ENCODE assay signal across 8 cellular contexts in the genomic region with DNA sequence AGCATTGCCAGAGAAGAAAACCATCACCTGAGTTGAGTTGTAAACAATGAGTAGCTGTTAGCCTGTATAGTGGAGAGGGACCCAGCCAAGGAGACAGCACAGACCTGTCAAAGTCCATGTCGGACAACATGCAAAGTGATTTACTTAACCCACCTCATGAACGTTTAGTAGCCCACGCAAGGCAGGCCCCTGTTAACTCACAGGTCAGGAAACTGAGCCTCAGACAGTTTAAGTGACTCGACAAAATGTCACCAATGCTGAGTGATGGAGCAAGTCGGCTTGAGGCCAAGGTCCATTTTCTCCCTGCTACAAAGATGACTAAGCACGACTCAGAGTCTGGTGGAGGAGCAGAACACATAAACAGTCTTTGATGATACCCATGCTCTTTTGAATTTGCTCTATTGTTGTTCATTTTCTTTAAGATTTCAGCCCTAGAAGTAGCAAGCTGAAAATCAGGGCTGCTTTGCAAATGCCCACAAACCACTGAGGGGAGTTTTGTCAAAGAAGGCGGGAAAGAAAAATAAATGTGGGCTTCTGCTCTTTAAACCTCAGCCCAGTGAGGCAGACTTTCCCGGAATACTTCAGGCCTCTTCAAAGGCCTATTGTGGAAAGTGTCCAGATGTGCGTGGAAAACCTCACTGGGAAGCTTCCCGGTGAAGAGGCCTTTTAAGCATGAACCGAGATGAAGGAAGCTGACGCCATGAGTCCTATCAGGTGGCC.
DNase-seq lines count a peak whose midpoint lies in the region; ATAC-seq and TF ChIP-seq lines count a peak whose summit lies in the region.

No MANE protein-coding gene starts in this region.

- ATAC-seq in HG03025 (IDR thresholded peaks at IDR 0.05; ENCODE audit: low FRiP score, unreplicated experiment) (no peak), GM21619 (IDR thresholded peaks at IDR 0.05; ENCODE audit: unreplicated experiment) (no peak)

- peak overlapping the region; percentile 49 for H3K27ac ChIP-seq in colonic mucosa
- peak overlapping the region; percentile 57 for H3K27ac ChIP-seq in temporal lobe (ENCODE audit: low read depth, low read length)

- H3K9ac ChIP-seq in colonic mucosa (ENCODE audit: low read depth in 2 of 2, low read length in 2 of 2) = no peak overlapping the region

- no peaks in the 10 kb centered on the region for H3K36me3 ChIP-seq in colonic mucosa

- no peak overlapping the region for H3K4me3 ChIP-seq in colonic mucosa
- H3K4me3 ChIP-seq in lower leg skin (ENCODE audit: low read depth, poor library complexity, severe bottlenecking) = no peak overlapping the region

- H3K4me1 ChIP-seq in colonic mucosa = no peaks in the 10 kb centered on the region

- H3K27me3 ChIP-seq in colonic mucosa = no peaks in the 10 kb centered on the region

- peak; percentile 95 for DNase-seq in EH (ENCODE audit: low read depth)
- peak; percentile 45 to 84 for DNase-seq in NCI-H524 (lab: John Stamatoyannopoulos, UW)
- DNase-seq in colonic mucosa = peak; percentile 71
- DNase-seq in lower leg skin (ENCODE audit: low spot score in 2 of 2) = peak; percentile 84 to 93
- no peak for DNase-seq in T-helper 9 cell

- WGBS in lower leg skin, 2 donors = 48 to 52% methylated on average over 12 of the region's 12 CpGs

- TF ChIP-seq POLR2A in lower leg skin (IDR thresholded peaks at IDR 0.05) = no peak

- no peak for TF ChIP-seq CTCF in colonic mucosa (IDR thresholded peaks at IDR 0.05)
- TF ChIP-seq CTCF in lower leg skin (IDR thresholded peaks at IDR 0.05) = no peak

- intact Hi-C loops in colonic mucosa (cut with DNase I) (no loop called here), lower leg skin (cut with DNase I; ENCODE audit: low total_unique reads) (no loop called here)

- H3K9me3 ChIP-seq in colonic mucosa = no peaks in the 10 kb centered on the region
